Comparison of ENCODE assay signal across 22 cellular contexts in genomic region chr7:157406971-157407370, GRCh38.
"Had no signal": no experiment of that assay in that cellular context is flagged by ENCODE, and none has a peak within 500 bp of the region (broad histone marks: within the 10 kb centered on the region; RNA-seq: fewer than 3 reads in every experiment).

No MANE protein-coding gene starts in this region.

- ATAC-seq: foreskin keratinocyte; left lung; lower lobe of right lung; natural killer cell; stimulated activated naive CD8-positive, alpha-beta T cell treated with anti-CD3 and anti-CD28 coated beads, Interleukin-15, Interleukin-2, amounts not matched to agents 100 U/mL and 50 U/mL, for 24 hours had no signal

- H3K4me1 ChIP-seq: thyroid gland had no signal

- H3K36me3 ChIP-seq: uterus had no signal

- H3K4me3 ChIP-seq: coronary artery, left lung, lower lobe of right lung, psoas muscle, suprapubic skin, thyroid gland, uterus had no signal

- H3K9ac ChIP-seq: parathyroid adenoma had no signal

- H3K27me3 ChIP-seq: foreskin keratinocyte, left lung, suprapubic skin, thyroid gland, uterus had no signal

- H2AFZ ChIP-seq: parathyroid adenoma had no signal

- H3K27ac ChIP-seq: coronary artery, foreskin keratinocyte, left lung, lower lobe of right lung, parathyroid adenoma, psoas muscle, suprapubic skin, thyroid gland had no signal

- H3K9me3 ChIP-seq: left lung, lower lobe of right lung, psoas muscle, suprapubic skin, thyroid gland, uterus had no signal

- DNase-seq: effector CD4-positive, alpha-beta T cell; endodermal cell; erythroblast; foreskin keratinocyte; head of caudate nucleus; hippocampal formation; lower lobe of right lung; natural killer cell; nucleus accumbens; psoas muscle; retina; small intestine; stimulated activated CD4-positive, alpha-beta T cell treated with anti-CD3 and anti-CD28 coated beads, Interleukin-12 subunit alpha, Interleukin-12 subunit beta, amount 100 ng/mL, for 4 hours; stimulated activated CD4-positive, alpha-beta T cell treated with anti-CD3 and anti-CD28 coated beads, Interleukin-2, amount 100 ng/mL, for 48 hours; stimulated activated naive CD8-positive, alpha-beta T cell treated with anti-CD3 and anti-CD28 coated beads, Interleukin-15, Interleukin-2, amounts not matched to agents 100 U/mL and 50 U/mL, for 24 hours; thyroid gland; uterus had no signal

- FAIRE-seq: endothelial cell of umbilical vein, small intestine had no signal
